ENCODE assay signal across 21 cellular contexts in the genomic region with DNA sequence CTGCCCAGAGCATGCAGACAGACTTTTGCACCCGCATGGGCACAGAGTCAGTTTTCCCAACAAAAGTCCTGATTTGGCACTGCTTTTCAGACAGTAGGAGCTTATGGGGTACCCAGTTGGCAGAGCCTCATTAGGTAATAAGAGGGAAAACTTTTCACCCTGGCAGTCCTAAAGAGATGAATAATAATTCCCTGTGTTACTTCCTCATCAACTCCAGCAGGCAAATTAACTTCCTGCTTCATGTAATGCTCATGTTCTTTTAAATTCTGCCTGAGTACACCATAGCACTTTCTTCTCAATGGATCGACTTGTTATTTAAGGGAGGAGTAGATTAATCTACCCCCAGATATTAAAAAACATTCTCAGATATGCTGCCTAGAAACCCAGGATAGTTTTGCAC.
DNase-seq lines count a peak whose midpoint lies in the region; TF ChIP-seq lines count a peak whose summit lies in the region.
"Had no signal": no experiment of that assay in that cellular context is flagged by ENCODE, and none has a peak within 500 bp of the region (broad histone marks: within the 10 kb centered on the region; RNA-seq: fewer than 3 reads in every experiment).

No MANE protein-coding gene starts in this region.

- H3K4me2 ChIP-seq in osteoblast (ENCODE audit: insufficient read depth, low read length) = no peak overlapping the region

- no peaks in the 10 kb centered on the region for H4K20me1 ChIP-seq in osteoblast (ENCODE audit: insufficient read depth, low read length)

- no peak for TF ChIP-seq CTCF in colonic mucosa (IDR thresholded peaks at IDR 0.05)
- TF ChIP-seq CTCF in osteoblast (IDR thresholded peaks at IDR 0.05; ENCODE audit: extremely low read depth, low read depth, low read length) = no peak
- no peak for TF ChIP-seq CTCF in GM20000 (IDR thresholded peaks at IDR 0.05; ENCODE audit: extremely low read depth, missing control alignments)
- TF ChIP-seq CTCF in thyroid gland (IDR thresholded peaks at IDR 0.05) = no peak

- peak overlapping the region; percentile 26 for H3K27ac ChIP-seq in colonic mucosa
- no peak overlapping the region for H3K27ac ChIP-seq in osteoblast (ENCODE audit: low read depth, low read length)
- no peak overlapping the region for H3K27ac ChIP-seq in thyroid gland
- H3K27ac ChIP-seq: GM23248, Peyer's patch, SJCRH30 had no signal

- DNase-seq in DMS153 (lab: John Stamatoyannopoulos, UW) (peak; percentile 56), NCI-H69 (lab: John Stamatoyannopoulos, UW) (peak; percentile 53), colonic mucosa (no peak), osteoblast (ENCODE audit: insufficient read length, low spot score, missing footprints) (peak; percentile 22), GM20000 (ENCODE audit: low spot score) (no peak), HUDEP-2 (lab: John Stamatoyannopoulos, UW; ENCODE audit: unreplicated experiment in 76 of 76) (no peak), thyroid gland (no peak)
- DNase-seq: AML-193; C1 segment of cervical spinal cord; CD8-positive, alpha-beta T cell; DMS79 treated with DMSO at 0.1 percent for 48 hours; GM23248; MM.1S; NCI-H1048; NCI-H1436; NCI-H187 treated with DMSO at 0.1 percent for 48 hours; NCI-H2107; NCI-H510A; Peyer's patch; SJCRH30 had no signal

- WGBS in thyroid gland, 2 donors = 83 to 85% methylated on average over 2 of the region's 2 CpGs

- intact Hi-C loops in colonic mucosa (cut with DNase I) (no loop called here), thyroid gland (cut with DNase I) (no loop called here)

- H3K36me3 ChIP-seq in colonic mucosa (no peaks in the 10 kb centered on the region), osteoblast (ENCODE audit: insufficient read depth, low read length) (no peaks in the 10 kb centered on the region), thyroid gland (no peaks in the 10 kb centered on the region)
- H3K36me3 ChIP-seq: HAP-1, Peyer's patch, SJCRH30 had no signal

- H3K27me3 ChIP-seq in colonic mucosa (no peaks in the 10 kb centered on the region), osteoblast (ENCODE audit: insufficient read depth, low read length) (no peaks in the 10 kb centered on the region), thyroid gland (no peaks in the 10 kb centered on the region)
- H3K27me3 ChIP-seq: Peyer's patch, SJCRH30 had no signal

- H3K9me3 ChIP-seq in colonic mucosa = no peaks in the 10 kb centered on the region
- no peaks in the 10 kb centered on the region for H3K9me3 ChIP-seq in osteoblast (ENCODE audit: low read depth, low read length)
- H3K9me3 ChIP-seq in thyroid gland = no peaks in the 10 kb centered on the region
- H3K9me3 ChIP-seq: HAP-1, Peyer's patch, SJCRH30 had no signal

- no peak overlapping the region for H3K9ac ChIP-seq in colonic mucosa (ENCODE audit: low read depth in 2 of 2, low read length in 2 of 2)
- H3K9ac ChIP-seq: GM23248 had no signal

- TF ChIP-seq POLR2A in thyroid gland (IDR thresholded peaks at IDR 0.05) = no peak

- H3K4me1 ChIP-seq in colonic mucosa (no peaks in the 10 kb centered on the region), osteoblast (ENCODE audit: insufficient read depth, low read length) (no peaks in the 10 kb centered on the region), thyroid gland (no peaks in the 10 kb centered on the region)
- H3K4me1 ChIP-seq: Peyer's patch, SJCRH30 had no signal

- no peak overlapping the region for H2AFZ ChIP-seq in osteoblast (ENCODE audit: low read length)
- H2AFZ ChIP-seq: GM23248 had no signal

- no peak overlapping the region for H3K4me3 ChIP-seq in colonic mucosa
- no peak overlapping the region for H3K4me3 ChIP-seq in osteoblast (ENCODE audit: insufficient read depth, low read length)
- H3K4me3 ChIP-seq in thyroid gland (replicated peaks in 1 of 3) = no peak overlapping the region
- H3K4me3 ChIP-seq: GM23248, HAP-1, Peyer's patch, SJCRH30 had no signal

- H3K79me2 ChIP-seq in osteoblast (ENCODE audit: insufficient read depth, low read length) = no peaks in the 10 kb centered on the region

Comparison
In these comparisons a context has a peak if more than half of its experiments do, and no peak if none do; other contexts are left out.
1. DNase-seq: peak in DMS153 (single experiment), NCI-H69 (single experiment) and osteoblast (single experiment); none in colonic mucosa (single experiment), GM20000 (single experiment), HUDEP-2 (0 of 76) and thyroid gland (0 of 2).